Comparison of ENCODE assay signal across 16 cellular contexts in genomic region chr2:50097118-50097517, GRCh38.
A peak's percentile ranks its signal among the peaks of the same experiment; 100 is the strongest.
DNase-seq lines count a peak whose midpoint lies in the region; ATAC-seq, FAIRE-seq and TF ChIP-seq lines count a peak whose summit lies in the region.
"Had no signal": no experiment of that assay in that cellular context is flagged by ENCODE, and none has a peak within 500 bp of the region (broad histone marks: within the 10 kb centered on the region; RNA-seq: fewer than 3 reads in every experiment).

No MANE protein-coding gene starts in this region.

- TF ChIP-seq RAD21 in HepG2 (CRISPR knock-in tag; IDR thresholded peaks at IDR 0.05) = no peak

- TF ChIP-seq CTCF in cardiac muscle cell (IDR thresholded peaks at IDR 0.05; ENCODE audit: low read depth, low read length) (no peak), HepG2 (CRISPR knock-in tag; IDR thresholded peaks at IDR 0.05) (no peak)

- no peaks in the 10 kb centered on the region for H3K27me3 ChIP-seq in cardiac muscle cell
- H3K27me3 ChIP-seq in right cardiac atrium (ENCODE audit: control insufficient read depth, insufficient read depth) = no peaks in the 10 kb centered on the region
- H3K27me3 ChIP-seq in HepG2 (ENCODE audit: control insufficient read depth in 1 of 2, insufficient read depth in 2 of 2, low read length in 2 of 2) = no peaks in the 10 kb centered on the region
- H3K27me3 ChIP-seq: BLaER1 treated with 17β-estradiol and CSF1 and Interleukin-3, amounts not matched to agents 10 nM and 100 nM had no signal

- 52% methylated on average over 1 of the region's 1 CpG for WGBS in right cardiac atrium
- 5% methylated on average over 1 of the region's 1 CpG for WGBS in HepG2 (ENCODE audit: low lambda C conversion rate)

- ATAC-seq in right cardiac atrium (no peak), HepG2 (peak; percentile 57), sciatic nerve (peak; percentile 13)
- ATAC-seq: CD8-positive, alpha-beta T cell; HCT116 had no signal

- H3K36me3 ChIP-seq in cardiac muscle cell (no peaks in the 10 kb centered on the region), HepG2 (replicated peaks in 1 of 2; ENCODE audit: control insufficient read depth in 1 of 2, insufficient read depth in 2 of 2, low read length in 2 of 2) (no peaks in the 10 kb centered on the region)
- H3K36me3 ChIP-seq: BLaER1 treated with 17β-estradiol and CSF1 and Interleukin-3, amounts not matched to agents 10 nM and 100 nM had no signal

- in situ Hi-C loops in HepG2 (cut with HindIII; ENCODE audit: extremely low pct_ligation_motif_present, low pct_unique_long_range_greater_than_20kb) = no loop called here

- no peaks in the 10 kb centered on the region for H3K79me2 ChIP-seq in HepG2 (ENCODE audit: insufficient read depth, low read length)

- H2AFZ ChIP-seq in HepG2 (ENCODE audit: low read length) = no peak overlapping the region

- H3K9ac ChIP-seq in HepG2 (ENCODE audit: insufficient read depth, low read depth, low read length) = no peak overlapping the region
- H3K9ac ChIP-seq: BLaER1 treated with 17β-estradiol and CSF1 and Interleukin-3, amounts not matched to agents 10 nM and 100 nM had no signal

- no peak overlapping the region for H3K4me2 ChIP-seq in HepG2 (ENCODE audit: low read depth, low read length)
- H3K4me2 ChIP-seq: BLaER1 treated with 17β-estradiol and CSF1 and Interleukin-3, amounts not matched to agents 10 nM and 100 nM had no signal

- BruUV-seq in HepG2 (replicated peaks; lab: Mats Ljungman, UMichigan) = no TSS peak

- intact Hi-C loops in right cardiac atrium (cut with DNase I) = no loop called here
- intact Hi-C loops in HepG2 (cut with micrococcal nuclease; ENCODE audit: unreplicated experiment) = no loop called here
- intact Hi-C loops in sciatic nerve (cut with DNase I) = no loop called here

- no peak for FAIRE-seq in HepG2 (lab: Jason Lieb, UNC)
- FAIRE-seq: HTR-8/SVneo had no signal

- TF ChIP-seq EP300 in HepG2 (IDR thresholded peaks at IDR 0.05; ENCODE audit: low read depth in 2 of 2, low read length in 2 of 2) (no peak), HepG2 (CRISPR knock-in tag; IDR thresholded peaks at IDR 0.05; ENCODE audit: borderline replicate concordance) (no peak)

- no peak for TF ChIP-seq POLR2A in HepG2 (IDR thresholded peaks at IDR 0.05; ENCODE audit: insufficient read depth in 1 of 2, low read depth in 2 of 2, low read length in 2 of 2)

- DNase-seq in cardiac muscle cell (ENCODE audit: low read depth in 1 of 2, low spot score in 1 of 2) = no peak
- no peak for DNase-seq in right cardiac atrium
- DNase-seq in HepG2 (ENCODE audit: low spot score) = no peak
- no peak for DNase-seq in sciatic nerve (ENCODE audit: low spot score)
- DNase-seq in stimulated activated CD4-positive, alpha-beta T cell treated with anti-CD3 and anti-CD28 coated beads, Interleukin-2, amount 100 ng/mL, for 48 hours = no peak
- no peak for DNase-seq in germinal center (ENCODE audit: low spot score)
- DNase-seq: Calu3; CD8-positive, alpha-beta T cell; DMS79 treated with DMSO at 0.1 percent for 48 hours; GF-D8; GOT3; H7; HFFc6 had no signal

- POLR2A ChIA-PET in HepG2 (lab: Yijun Ruan, JAX) = no interaction called here

- no peaks in the 10 kb centered on the region for H3K9me3 ChIP-seq in cardiac muscle cell (ENCODE audit: low read depth)
- no peaks in the 10 kb centered on the region for H3K9me3 ChIP-seq in right cardiac atrium (ENCODE audit: control insufficient read depth, low read length)
- H3K9me3 ChIP-seq in HepG2 (ENCODE audit: low read length) = no peaks in the 10 kb centered on the region
- H3K9me3 ChIP-seq: BLaER1 treated with 17β-estradiol and CSF1 and Interleukin-3, amounts not matched to agents 10 nM and 100 nM had no signal

- H4K20me1 ChIP-seq in HepG2 (ENCODE audit: insufficient read depth, low read length) = no peaks in the 10 kb centered on the region
- H4K20me1 ChIP-seq: BLaER1 treated with 17β-estradiol and CSF1 and Interleukin-3, amounts not matched to agents 10 nM and 100 nM had no signal

- H3K4me1 ChIP-seq in cardiac muscle cell (ENCODE audit: low read depth) = peaks cover 11% of the 10 kb centered on the region
- no peaks in the 10 kb centered on the region for H3K4me1 ChIP-seq in right cardiac atrium (ENCODE audit: control insufficient read depth, insufficient read depth, low read length)
- H3K4me1 ChIP-seq in HepG2 (ENCODE audit: insufficient read depth, low read length) = no peaks in the 10 kb centered on the region
- H3K4me1 ChIP-seq: BLaER1 treated with 17β-estradiol and CSF1 and Interleukin-3, amounts not matched to agents 10 nM and 100 nM had no signal

- H3K4me3 ChIP-seq in cardiac muscle cell (no peak overlapping the region), right cardiac atrium (ENCODE audit: low read length) (no peak overlapping the region), HepG2 (replicated peaks in 1 of 3; ENCODE audit: insufficient read depth in 1 of 3, low read depth in 2 of 3, low read length in 3 of 3) (no peak overlapping the region)
- H3K4me3 ChIP-seq: BLaER1 treated with 17β-estradiol and CSF1 and Interleukin-3, amounts not matched to agents 10 nM and 100 nM had no signal

- H3K27ac ChIP-seq in cardiac muscle cell (peak overlapping the region; percentile 54), right cardiac atrium (ENCODE audit: low read length) (no peak overlapping the region), HepG2 (ENCODE audit: extremely low read length, insufficient read depth, low read length) (no peak overlapping the region)
- H3K27ac ChIP-seq: BLaER1 treated with 17β-estradiol and CSF1 and Interleukin-3, amounts not matched to agents 10 nM and 100 nM had no signal

- CTCF ChIA-PET in HepG2 (lab: Yijun Ruan, JAX; ENCODE audit: low intra/inter-chr PET ratio, low total read pairs) = no interaction called here

TF ChIP-seq in HepG2, 621 proteins besides CTCF, POLR2A, EP300 and RAD21:
- TF ChIP-seq HNRNPLL (IDR thresholded peaks at IDR 0.05; ENCODE audit: low read depth, low read length, poor library complexity, severe bottlenecking) = no peak
- TF ChIP-seq SIX1 (CRISPR knock-in tag; IDR thresholded peaks at IDR 0.05; ENCODE audit: borderline replicate concordance) = no peak
- TF ChIP-seq MED13 (CRISPR knock-in tag; IDR thresholded peaks at IDR 0.05) = no peak
- TF ChIP-seq MTF2 (CRISPR knock-in tag; IDR thresholded peaks at IDR 0.05; ENCODE audit: borderline replicate concordance) = no peak
- no peak for TF ChIP-seq SMC3 (IDR thresholded peaks at IDR 0.05; ENCODE audit: low read length)
- no peak for TF ChIP-seq AGO2 (optimal IDR thresholded peaks at IDR 0.05; ENCODE audit: low read depth, low read length)
- no peak for TF ChIP-seq TEAD2 (CRISPR knock-in tag; IDR thresholded peaks at IDR 0.05)
- TF ChIP-seq ZNF253 (CRISPR knock-in tag; IDR thresholded peaks at IDR 0.05; ENCODE audit: borderline replicate concordance) = no peak

Comparison
In these comparisons a context has a peak if more than half of its experiments do, and no peak if none do; other contexts are left out.
1. ATAC-seq: peak in HepG2 (single experiment) and sciatic nerve (single experiment); none in right cardiac atrium (0 of 2).